In the genomic region with DNA sequence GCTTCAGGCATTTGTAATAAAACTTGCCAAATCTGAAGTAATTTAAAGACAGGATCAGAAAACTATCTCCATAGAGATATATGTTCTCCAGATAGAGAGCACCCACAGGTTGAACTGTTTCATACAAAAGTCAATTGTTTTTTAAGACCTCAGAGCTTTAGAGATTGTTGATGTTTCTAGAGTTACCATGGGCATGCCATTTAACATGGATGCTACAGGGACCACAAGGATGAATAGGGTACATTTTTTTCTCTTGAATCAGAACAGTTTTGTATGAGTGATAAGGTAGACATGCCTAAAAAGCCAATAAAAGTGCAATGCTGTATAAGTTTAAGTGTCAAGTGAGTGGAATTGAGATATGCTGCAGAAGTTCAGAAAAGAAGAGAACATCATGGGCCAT, we compare ENCODE assay signal across 14 cellular contexts.
DNase-seq lines count a peak whose midpoint lies in the region; TF ChIP-seq lines count a peak whose summit lies in the region.
"Had no signal": no experiment of that assay in that cellular context is flagged by ENCODE, and none has a peak within 500 bp of the region (broad histone marks: within the 10 kb centered on the region; RNA-seq: fewer than 3 reads in every experiment).

No MANE protein-coding gene starts in this region.

- peaks cover 10% of the 10 kb centered on the region for H3K27me3 Mint-ChIP-seq in nephron progenitor cell (ENCODE audit: low read depth, poor library complexity)

- no peak overlapping the region for H3K9ac ChIP-seq in neuronal stem cell (ENCODE audit: low read depth, low read length, poor library complexity)
- H3K9ac ChIP-seq: BLaER1 had no signal

- H3K9me3 ChIP-seq in neuronal stem cell (replicated peaks in 1 of 2; ENCODE audit: control insufficient read depth in 2 of 2, insufficient read depth in 1 of 2, low read depth in 1 of 2, low read length in 2 of 2), result no peaks in the 10 kb centered on the region
- H3K9me3 ChIP-seq: BLaER1 had no signal

- H3K23ac ChIP-seq in neuronal stem cell (ENCODE audit: low read depth, low read length, poor library complexity), result no peak overlapping the region

- H3K27ac Mint-ChIP-seq in nephron progenitor cell, result no peak overlapping the region

- H2AK5ac ChIP-seq in neuronal stem cell (ENCODE audit: low read depth, low read length), result no peak overlapping the region

- in situ Hi-C loops in astrocyte of the spinal cord (cut with HindIII; ENCODE audit: low sequenced_read_pairs), result no loop called here

- no peaks in the 10 kb centered on the region for H3K4me1 ChIP-seq in neuronal stem cell (ENCODE audit: control insufficient read depth in 2 of 2, insufficient read depth in 1 of 2, low read depth in 1 of 2, low read length in 2 of 2)

- H3K9me3 Mint-ChIP-seq in nephron progenitor cell, result peaks cover 4% of the 10 kb centered on the region

- H2AFZ ChIP-seq in neuronal stem cell (ENCODE audit: low read length), result no peak overlapping the region

- TF ChIP-seq CTCF in astrocyte of the spinal cord (IDR thresholded peaks at IDR 0.05; ENCODE audit: low read depth, low read length) (no peak), nephron progenitor cell (IDR thresholded peaks at IDR 0.05) (no peak)

- H3K4me1 Mint-ChIP-seq in nephron progenitor cell, result peaks cover 7% of the 10 kb centered on the region

- H3K36me3 ChIP-seq in neuronal stem cell (replicated peaks in 1 of 2; ENCODE audit: control insufficient read depth in 2 of 2, insufficient read depth in 2 of 2, low read length in 2 of 2), result no peaks in the 10 kb centered on the region
- H3K36me3 ChIP-seq: BLaER1 had no signal

- no peak overlapping the region for H4K8ac ChIP-seq in neuronal stem cell (ENCODE audit: low read depth, low read length)

- no peak overlapping the region for H2BK120ac ChIP-seq in neuronal stem cell (ENCODE audit: low read depth, low read length)

- H3K4ac ChIP-seq in neuronal stem cell (ENCODE audit: low read length), result no peak overlapping the region

- H3K36me3 Mint-ChIP-seq in nephron progenitor cell (ENCODE audit: low read depth), result no peaks in the 10 kb centered on the region

- H3K4me3 ChIP-seq in astrocyte of the spinal cord (ENCODE audit: low read depth, low read length), result no peak overlapping the region
- no peak overlapping the region for H3K4me3 ChIP-seq in neuronal stem cell (ENCODE audit: low read length in 2 of 2)
- H3K4me3 ChIP-seq: BLaER1, SK-N-MC had no signal

- H3K4me2 ChIP-seq in neuronal stem cell (ENCODE audit: insufficient read depth, low read length, poor library complexity, severe bottlenecking), result no peak overlapping the region
- H3K4me2 ChIP-seq: BLaER1 had no signal

- peak; percentile 67 for DNase-seq in ELR (ENCODE audit: low read depth)
- peak; percentile 95 for DNase-seq in M059J (ENCODE audit: low read depth)
- DNase-seq in astrocyte of the spinal cord (ENCODE audit: low read depth, low spot score), result peak; percentile 69
- no peak for DNase-seq in neuronal stem cell (ENCODE audit: low spot score)
- no peak for DNase-seq in HCEC 1CT
- DNase-seq in nephron progenitor cell, result no peak
- no peak for DNase-seq in activated effector memory CD4-positive, alpha-beta T cell treated with Interleukin-2 at 50 U/mL for 16 hours
- DNase-seq: H9, NCI-H1092 treated with DMSO at 0.1 percent for 48 hours, NCI-H1694, NCI-H2107, NCI-H69 had no signal

- H3K27me3 ChIP-seq in neuronal stem cell (ENCODE audit: control insufficient read depth in 3 of 3, insufficient read depth in 3 of 3, low read depth in 1 of 3, low read length in 3 of 3), result no peaks in the 10 kb centered on the region
- H3K27me3 ChIP-seq: BLaER1 had no signal

- H2BK15ac ChIP-seq in neuronal stem cell (ENCODE audit: low read length), result no peak overlapping the region

- H3K27ac ChIP-seq in neuronal stem cell (replicated peaks; ENCODE audit: low read length), result no peak overlapping the region
- H3K27ac ChIP-seq: BLaER1, SK-N-MC had no signal

- H2BK5ac ChIP-seq in neuronal stem cell (ENCODE audit: low read length), result no peak overlapping the region

- no peak overlapping the region for H2BK12ac ChIP-seq in neuronal stem cell (ENCODE audit: low read length)

- H3K14ac ChIP-seq in neuronal stem cell (ENCODE audit: low read length), result no peak overlapping the region

- no peak overlapping the region for H3K4me3 Mint-ChIP-seq in nephron progenitor cell
- H3K4me3 Mint-ChIP-seq: H9 had no signal

- no peaks in the 10 kb centered on the region for H3K79me1 ChIP-seq in neuronal stem cell (ENCODE audit: low read depth, low read length)

- H4K91ac ChIP-seq in neuronal stem cell (ENCODE audit: low read depth, low read length, poor library complexity), result no peak overlapping the region

- peak overlapping the region; percentile 77 for H3K18ac ChIP-seq in neuronal stem cell (ENCODE audit: low read length)

Comparison
In these comparisons a context has a peak if more than half of its experiments do, and no peak if none do; other contexts are left out.
1. DNase-seq: peak in ELR (single experiment), M059J (single experiment) and astrocyte of the spinal cord (single experiment); none in neuronal stem cell (single experiment), HCEC 1CT (single experiment), nephron progenitor cell (single experiment) and activated effector memory CD4-positive, alpha-beta T cell treated with Interleukin-2 at 50 U/mL for 16 hours (single experiment).